In genomic region chr20:17875106-17875980, GRCh38 we compare ENCODE assay signal across 10 cellular contexts.
DNase-seq lines count a peak whose midpoint lies in the region; ATAC-seq and TF ChIP-seq lines count a peak whose summit lies in the region.
"Had no signal": no experiment of that assay in that cellular context is flagged by ENCODE, and none has a peak within 500 bp of the region (broad histone marks: within the 10 kb centered on the region; RNA-seq: fewer than 3 reads in every experiment).

No MANE protein-coding gene starts in this region.

- H3K18ac ChIP-seq in neuronal stem cell (ENCODE audit: low read length) = peak overlapping the region; percentile 50

- no peak overlapping the region for H2AK5ac ChIP-seq in neuronal stem cell (ENCODE audit: low read depth, low read length)

- H3K14ac ChIP-seq in neuronal stem cell (ENCODE audit: low read length) = no peak overlapping the region

- WGBS in neuronal stem cell (ENCODE audit: extremely low coverage in 2 of 2, insufficient read length in 2 of 2, insufficient replicate concordance in 1 of 2), 2 donors = no CpG with 5 or more reads among the region's 15 CpGs

- no peaks in the 10 kb centered on the region for H3K79me1 ChIP-seq in neuronal stem cell (ENCODE audit: low read depth, low read length)

- H3K4me3 ChIP-seq in AG04450 (ENCODE audit: low read depth, low read length) (no peak overlapping the region), NT2/D1 (ENCODE audit: insufficient read length, low read depth) (no peak overlapping the region), fibroblast of mammary gland (ENCODE audit: control insufficient read depth, low read depth, low read length) (no peak overlapping the region), neuronal stem cell (ENCODE audit: low read length in 2 of 2) (no peak overlapping the region)

- peak; percentile 54 for DNase-seq in AG04450 (ENCODE audit: low read depth, low spot score)
- no peak for DNase-seq in NT2/D1 (ENCODE audit: low read depth, low spot score)
- DNase-seq in fibroblast of mammary gland (ENCODE audit: low read depth) = peak; percentile 84
- no peak for DNase-seq in neuronal stem cell (ENCODE audit: low spot score)
- no peak for DNase-seq in epidermal melanocyte (ENCODE audit: insufficient read length, low spot score)
- no peak for DNase-seq in HEK293T (ENCODE audit: extremely low spot score)
- no peak for DNase-seq in NCI-H82 (lab: John Stamatoyannopoulos, UW)
- DNase-seq: CD4-positive, alpha-beta T cell; NCI-H1048 had no signal

- peak overlapping the region; percentile 76 for H2AFZ ChIP-seq in neuronal stem cell (ENCODE audit: low read length)

- H3K27ac ChIP-seq in AG04450 (ENCODE audit: low read depth, low read length) (peak overlapping the region; percentile 65), neuronal stem cell (replicated peaks; ENCODE audit: low read length) (no peak overlapping the region)

- CTCF ChIA-PET in AG04450 (lab: Charles Lee) = interaction anchor here (0.5 to 1.5 kb wide), 4 partner anchors 10 to 123 kb away, joined by 3 to 6 read pairs (median 4); no protein-coding TSS in a partner anchor
- CTCF ChIA-PET in HEK293T (lab: Yijun Ruan, JAX) = no interaction called here

- no peak overlapping the region for H4K8ac ChIP-seq in neuronal stem cell (ENCODE audit: low read depth, low read length)

- H3K4ac ChIP-seq in neuronal stem cell (ENCODE audit: low read length) = no peak overlapping the region

- H3K36me3 ChIP-seq in NT2/D1 (ENCODE audit: insufficient read depth, insufficient read length, low read length) (no peaks in the 10 kb centered on the region), neuronal stem cell (replicated peaks in 1 of 2; ENCODE audit: control insufficient read depth in 2 of 2, insufficient read depth in 2 of 2, low read length in 2 of 2) (no peaks in the 10 kb centered on the region)

- POLR2A ChIA-PET in AG04450 (lab: Yijun Ruan, JAX) (interaction anchor here (0.6 to 3.2 kb wide), 5 partner anchors 20 to 1813 kb away, joined by 3 to 53 read pairs (median 8); partner anchors contain the start of gene RRBP1), HEK293T (lab: Yijun Ruan, JAX) (no interaction called here)

- H3K27me3 ChIP-seq in AG04450 (ENCODE audit: control insufficient read depth, insufficient read depth, low read length) = no peaks in the 10 kb centered on the region
- H3K27me3 ChIP-seq in NT2/D1 (ENCODE audit: insufficient read depth, insufficient read length) = no peaks in the 10 kb centered on the region
- peaks cover 0 to 35% (median 0%) of the 10 kb centered on the region in 3 experiments for H3K27me3 ChIP-seq in neuronal stem cell (ENCODE audit: control insufficient read depth in 3 of 3, insufficient read depth in 3 of 3, low read depth in 1 of 3, low read length in 3 of 3)

- H3K9ac ChIP-seq in NT2/D1 (ENCODE audit: insufficient read length, low read depth) (peak overlapping the region; percentile 43), neuronal stem cell (ENCODE audit: low read depth, low read length, poor library complexity) (no peak overlapping the region)

- H3K4me1 ChIP-seq in NT2/D1 (ENCODE audit: insufficient read depth, insufficient read length) (peaks cover 11% of the 10 kb centered on the region), neuronal stem cell (ENCODE audit: control insufficient read depth in 2 of 2, insufficient read depth in 1 of 2, low read depth in 1 of 2, low read length in 2 of 2) (peaks cover 2 to 9% of the 10 kb centered on the region in 2 donors)

- no peak overlapping the region for H4K91ac ChIP-seq in neuronal stem cell (ENCODE audit: low read depth, low read length, poor library complexity)

- H3K23ac ChIP-seq in neuronal stem cell (ENCODE audit: low read depth, low read length, poor library complexity) = no peak overlapping the region

- H2BK12ac ChIP-seq in neuronal stem cell (ENCODE audit: low read length) = peak overlapping the region; percentile 2

- no peak overlapping the region for H2BK5ac ChIP-seq in neuronal stem cell (ENCODE audit: low read length)

- H3K9me3 ChIP-seq in AG04450 (ENCODE audit: control insufficient read depth, insufficient read depth, low read length) = no peaks in the 10 kb centered on the region
- H3K9me3 ChIP-seq in NT2/D1 (ENCODE audit: insufficient read depth, low read length) = no peaks in the 10 kb centered on the region
- no peaks in the 10 kb centered on the region for H3K9me3 ChIP-seq in neuronal stem cell (replicated peaks in 1 of 2; ENCODE audit: control insufficient read depth in 2 of 2, insufficient read depth in 1 of 2, low read depth in 1 of 2, low read length in 2 of 2)

- no peak for ATAC-seq in activated CD4-positive, CD25-positive, alpha-beta regulatory T cell treated with anti-CD3 and anti-CD28 coated beads, Interleukin-2, amount 50 U/mL, for 24 hours

- no peak overlapping the region for H3K4me2 ChIP-seq in neuronal stem cell (ENCODE audit: insufficient read depth, low read length, poor library complexity, severe bottlenecking)

- H2BK120ac ChIP-seq in neuronal stem cell (ENCODE audit: low read depth, low read length) = no peak overlapping the region

- TF ChIP-seq CTCF in AG04450 (IDR thresholded peaks at IDR 0.05; ENCODE audit: low read depth, low read length) (no peak), fibroblast of mammary gland (conservative IDR thresholded peaks at IDR 0.05; ENCODE audit: control insufficient read depth, insufficient read depth, low read depth, low read length) (no peak)

- no peak overlapping the region for H2BK15ac ChIP-seq in neuronal stem cell (ENCODE audit: low read length)

TF ChIP-seq in HEK293T, 16 proteins besides CTCF, POLR2A, EP300 and RAD21:
- TF ChIP-seq LEF1 (IDR thresholded peaks at IDR 0.05; ENCODE audit: borderline replicate concordance) (no peak), L3MBTL2 (conservative IDR thresholded peaks at IDR 0.05) (no peak), BHLHE40 (IDR thresholded peaks at IDR 0.05; ENCODE audit: borderline replicate concordance) (no peak), FOXK2 (IDR thresholded peaks at IDR 0.05) (no peak), SUZ12 (IDR thresholded peaks at IDR 0.05) (no peak), PKNOX1 (IDR thresholded peaks at IDR 0.05) (no peak), NFRKB (IDR thresholded peaks at IDR 0.05) (no peak)

Comparison
In these comparisons a context has a peak if more than half of its experiments do, and no peak if none do; other contexts are left out.
1. DNase-seq: peak in AG04450 (single experiment) and fibroblast of mammary gland (single experiment); none in NT2/D1 (single experiment), neuronal stem cell (single experiment), epidermal melanocyte (single experiment), HEK293T (single experiment) and NCI-H82 (single experiment).